Comparison of ENCODE assay signal across 8 cellular contexts in genomic region chr3:192444096-192444790, GRCh38.
DNase-seq lines count a peak whose midpoint lies in the region; ATAC-seq and TF ChIP-seq lines count a peak whose summit lies in the region.

No MANE protein-coding gene starts in this region.

- H3K36me3 ChIP-seq in mucosa of descending colon (ENCODE audit: low read depth), result no peaks in the 10 kb centered on the region

- H3K4me3 ChIP-seq in mucosa of descending colon, result no peak overlapping the region

- TF ChIP-seq CTCF in GM20000 (IDR thresholded peaks at IDR 0.05; ENCODE audit: extremely low read depth, missing control alignments), result peak; percentile 99
- peak; percentile 93 for TF ChIP-seq CTCF in activated CD8-positive, alpha-beta T cell treated with anti-CD3 and anti-CD28 coated beads for 36 hours (IDR thresholded peaks at IDR 0.05)
- peak; percentile 82 for TF ChIP-seq CTCF in mucosa of descending colon (IDR thresholded peaks at IDR 0.05)

- H3K27me3 Mint-ChIP-seq in activated CD8-positive, alpha-beta T cell treated with anti-CD3 and anti-CD28 coated beads for 36 hours, result peaks cover 10% of the 10 kb centered on the region

- intact Hi-C loops in activated CD8-positive, alpha-beta T cell treated with anti-CD3 and anti-CD28 coated beads for 36 hours (cut with micrococcal nuclease), result loop anchor here (5.0 kb wide), 2 partner anchors 257 to 1012 kb away; no protein-coding TSS in a partner anchor
- intact Hi-C loops in mucosa of descending colon (cut with DNase I, micrococcal nuclease), result loop anchor here in 1 of 2 donors (10.0 kb wide), 1 partner anchor 1029 kb away; no protein-coding TSS in a partner anchor

- H3K4me1 Mint-ChIP-seq in activated CD8-positive, alpha-beta T cell treated with anti-CD3 and anti-CD28 coated beads for 36 hours (ENCODE audit: low read depth), result no peaks in the 10 kb centered on the region

- H3K9me3 ChIP-seq in mucosa of descending colon, result no peaks in the 10 kb centered on the region

- no peak overlapping the region for H3K27ac Mint-ChIP-seq in activated CD8-positive, alpha-beta T cell treated with anti-CD3 and anti-CD28 coated beads for 36 hours

- DNase-seq in DMS153 treated with DMSO at 0.1 percent for 48 hours (lab: John Stamatoyannopoulos, UW; ENCODE audit: unreplicated experiment) (peak; percentile 12), GM20000 (ENCODE audit: low spot score) (peak; percentile 66), NCI-H748 (lab: John Stamatoyannopoulos, UW; ENCODE audit: unreplicated experiment) (peak; percentile 60), erythroblast (lab: John Stamatoyannopoulos, UW) (peak; percentile 39 to 75), mucosa of descending colon (peak in 2 of 3 donors; percentile 58 to 59), superior temporal gyrus (ENCODE audit: extremely low spot score) (peak; percentile 93)
- peak; percentile 64 for DNase-seq in activated CD8-positive, alpha-beta T cell treated with anti-CD3 and anti-CD28 coated beads for 36 hours

- CTCF ChIA-PET in activated CD8-positive, alpha-beta T cell treated with anti-CD3 and anti-CD28 coated beads for 36 hours (lab: Charles Lee), result interaction anchor here (0.6 to 3.9 kb wide), 37 partner anchors 9 to 1562 kb away, joined by 3 to 45 read pairs (median 4); no protein-coding TSS in a partner anchor

- ATAC-seq in HG03521 (IDR thresholded peaks at IDR 0.05; ENCODE audit: unreplicated experiment) (peak; percentile 93), mucosa of descending colon (peak; percentile 86)
- ATAC-seq in activated CD8-positive, alpha-beta T cell treated with anti-CD3 and anti-CD28 coated beads for 36 hours, result peak; percentile 83

- H3K36me3 Mint-ChIP-seq in activated CD8-positive, alpha-beta T cell treated with anti-CD3 and anti-CD28 coated beads for 36 hours (ENCODE audit: low read depth), result no peaks in the 10 kb centered on the region

- no peak for TF ChIP-seq POLR2A in erythroblast (IDR thresholded peaks at IDR 0.05; ENCODE audit: low read length)

- H3K4me3 Mint-ChIP-seq in activated CD8-positive, alpha-beta T cell treated with anti-CD3 and anti-CD28 coated beads for 36 hours, result no peak overlapping the region

- H3K9me3 Mint-ChIP-seq in activated CD8-positive, alpha-beta T cell treated with anti-CD3 and anti-CD28 coated beads for 36 hours, result no peaks in the 10 kb centered on the region

- POLR2A ChIA-PET in activated CD8-positive, alpha-beta T cell treated with anti-CD3 and anti-CD28 coated beads for 36 hours (lab: Charles Lee), result no interaction called here

- H3K4me1 ChIP-seq in mucosa of descending colon (ENCODE audit: low read depth), result no peaks in the 10 kb centered on the region

Comparison
In these comparisons a context has a peak if more than half of its experiments do, and no peak if none do; other contexts are left out.
1. DNase-seq: peak in every context shown above with its lines; median percentile 93 in superior temporal gyrus; 66 in GM20000; 64 in activated CD8-positive, alpha-beta T cell treated with anti-CD3 and anti-CD28 coated beads for 36 hours; 60 in NCI-H748; 58 in mucosa of descending colon; 57 in erythroblast; 12 in DMS153 treated with DMSO at 0.1 percent for 48 hours.